In the genomic region with DNA sequence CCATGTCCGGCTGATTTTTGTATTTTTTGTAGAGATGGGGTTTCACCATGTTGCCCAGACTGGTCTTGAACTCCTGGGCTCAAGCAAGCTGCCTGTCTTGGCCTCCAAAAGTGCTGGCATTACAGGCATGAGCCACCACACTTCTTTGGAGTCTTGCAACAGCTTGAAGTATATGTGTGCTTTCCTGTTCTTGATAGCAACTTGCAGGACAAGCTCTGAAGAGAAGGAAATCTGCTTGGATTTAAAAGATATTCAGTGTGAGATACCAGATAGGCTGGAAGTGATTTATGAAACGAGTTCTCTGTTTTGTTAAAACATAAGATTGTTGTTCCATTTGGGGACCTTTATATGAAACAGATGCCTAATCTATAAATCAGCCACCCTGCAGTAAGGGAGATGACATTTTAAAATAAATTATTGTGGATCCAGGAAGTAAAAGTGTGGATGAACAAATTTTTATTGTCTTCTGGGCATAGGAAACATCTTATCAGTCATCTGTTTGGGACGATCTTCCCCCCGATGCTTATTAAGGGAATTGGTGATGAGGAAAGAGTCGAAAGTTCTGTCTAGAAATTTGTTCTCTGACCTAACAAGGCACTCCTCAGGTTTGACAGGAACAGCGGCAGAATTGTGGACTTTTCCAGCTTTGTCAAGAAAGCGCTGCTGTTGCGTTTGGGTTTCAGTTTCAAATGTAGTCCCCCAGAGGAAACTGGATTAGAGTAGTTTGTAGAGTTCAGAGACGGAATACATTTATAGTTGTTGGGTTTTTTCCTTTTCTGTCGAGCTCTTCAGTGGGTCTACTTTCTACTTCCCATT, we compare ENCODE assay signal across 18 cellular contexts. TPM values are rescaled to one million over a fixed set of nuclear protein-coding genes. Genes with fewer than 3 reads are reported as not detected.
DNase-seq lines count a peak whose midpoint lies in the region; ATAC-seq, FAIRE-seq and TF ChIP-seq lines count a peak whose summit lies in the region.
"Had no signal": no experiment of that assay in that cellular context is flagged by ENCODE, and none has a peak within 500 bp of the region (broad histone marks: within the 10 kb centered on the region; RNA-seq: fewer than 3 reads in every experiment).

No MANE protein-coding gene starts in this region.

- peak overlapping the region; percentile 24 for H2AFZ ChIP-seq in hepatocyte
- H2AFZ ChIP-seq in smooth muscle cell (ENCODE audit: low read depth), result peak overlapping the region; percentile 77

- TF ChIP-seq CTCF in hepatocyte (IDR thresholded peaks at IDR 0.05; ENCODE audit: poor library complexity), result no peak
- no peak for TF ChIP-seq CTCF in smooth muscle cell (IDR thresholded peaks at IDR 0.05; ENCODE audit: borderline replicate concordance, insufficient read depth, poor library complexity, severe bottlenecking)

- H4K20me1 ChIP-seq in hepatocyte (ENCODE audit: insufficient read depth, poor library complexity, severe bottlenecking), result no peaks in the 10 kb centered on the region
- H4K20me1 ChIP-seq in smooth muscle cell (ENCODE audit: low read depth), result no peaks in the 10 kb centered on the region

- ATAC-seq in Right ventricle myocardium superior (ENCODE audit: poor library complexity), result no peak
- ATAC-seq: CD8-positive, alpha-beta T cell; Right ventricle myocardium inferior had no signal

- WGBS in hepatocyte (ENCODE audit: low lambda C conversion rate, missing lambda C conversion rate), result 66% methylated on average over 10 of the region's 10 CpGs
- WGBS in smooth muscle cell (ENCODE audit: low lambda C conversion rate), result 63% methylated on average over 10 of the region's 10 CpGs

- H3F3A ChIP-seq in smooth muscle cell (ENCODE audit: low read depth), result peaks cover 6% of the 10 kb centered on the region

- peak; percentile 9 for DNase-seq in GM03348 (ENCODE audit: low spot score)
- DNase-seq in adipocyte (ENCODE audit: low read depth), result peak; percentile 15
- no peak for DNase-seq in hepatocyte (ENCODE audit: low spot score)
- no peak for DNase-seq in smooth muscle cell (lab: John Stamatoyannopoulos, UW; ENCODE audit: unreplicated experiment)
- no peak for DNase-seq in SKM-1 treated with dmso at 0.1 percent for 144 hours (lab: John Stamatoyannopoulos, UW; ENCODE audit: unreplicated experiment)
- DNase-seq in NOMO-1 treated with DMSO at 0.1 percent for 48 hours (lab: John Stamatoyannopoulos, UW; ENCODE audit: unreplicated experiment), result no peak
- no peak for DNase-seq in Right ventricle myocardium superior
- no peak for DNase-seq in GM12892 (ENCODE audit: insufficient read length)
- DNase-seq: ACHN; CD8-positive, alpha-beta T cell; DND-41; GF-D8; H7; NCI-H1105; NCI-H1694 treated with DMSO at 0.1 percent for 48 hours; NCI-H69 had no signal

- FAIRE-seq in GM12892 (lab: Jason Lieb, UNC), result no peak

- no peaks in the 10 kb centered on the region for H3K9me2 ChIP-seq in hepatocyte (replicated peaks; ENCODE audit: insufficient read depth)

- no peaks in the 10 kb centered on the region for H3K36me3 ChIP-seq in adipocyte (ENCODE audit: control insufficient read depth, insufficient read depth, low read length, severe bottlenecking)
- H3K36me3 ChIP-seq in hepatocyte (replicated peaks; ENCODE audit: insufficient read depth, low read depth), result no peaks in the 10 kb centered on the region
- no peaks in the 10 kb centered on the region for H3K36me3 ChIP-seq in smooth muscle cell (ENCODE audit: low read depth)

- H3K4me2 ChIP-seq in hepatocyte, result peak overlapping the region; percentile 47
- H3K4me2 ChIP-seq in smooth muscle cell, result no peak overlapping the region
- H3K4me2 ChIP-seq: KMS-11 had no signal

- TF ChIP-seq POLR2A in GM12892 (IDR thresholded peaks at IDR 0.05; ENCODE audit: low read depth, low read length), result no peak

- H3K4me3 ChIP-seq in adipocyte (ENCODE audit: low read length) (peak overlapping the region; percentile 64), hepatocyte (no peak overlapping the region), smooth muscle cell (no peak overlapping the region)

- H3K27me3 ChIP-seq in adipocyte (replicated peaks; ENCODE audit: control insufficient read depth, insufficient read depth, low read length) (no peaks in the 10 kb centered on the region), hepatocyte (no peaks in the 10 kb centered on the region), smooth muscle cell (ENCODE audit: low read depth) (no peaks in the 10 kb centered on the region)

- H3K9me3 ChIP-seq in adipocyte (ENCODE audit: control insufficient read depth, low read length) (peaks cover 11% of the 10 kb centered on the region), hepatocyte (ENCODE audit: low read depth) (no peaks in the 10 kb centered on the region), smooth muscle cell (replicated peaks; ENCODE audit: low read depth) (no peaks in the 10 kb centered on the region)

- H3K79me2 ChIP-seq in hepatocyte, result no peaks in the 10 kb centered on the region
- H3K79me2 ChIP-seq in smooth muscle cell (ENCODE audit: low read depth), result no peaks in the 10 kb centered on the region

- H3K4me1 ChIP-seq in adipocyte (ENCODE audit: control insufficient read depth, insufficient read depth, low read length) (peaks cover 6% of the 10 kb centered on the region), hepatocyte (ENCODE audit: insufficient read depth) (no peaks in the 10 kb centered on the region), smooth muscle cell (ENCODE audit: low read depth) (no peaks in the 10 kb centered on the region)

- H3K9ac ChIP-seq in adipocyte (ENCODE audit: low read length) (peak overlapping the region; percentile 75), smooth muscle cell (ENCODE audit: low read depth) (no peak overlapping the region)
- H3K9ac ChIP-seq: KMS-11 had no signal

- intact Hi-C loops in Right ventricle myocardium superior (cut with DNase I), result no loop called here

- no peak overlapping the region for H3K27ac ChIP-seq in hepatocyte
- H3K27ac ChIP-seq in smooth muscle cell (ENCODE audit: low read depth), result no peak overlapping the region
- H3K27ac ChIP-seq: KMS-11 had no signal

RNA-seq across cellular contexts. Expression of a gene that starts 53.7 kb away (rescaled TPM):
- total RNA-seq in hepatocyte (43.5 and 47.8 TPM in 2 replicates), smooth muscle cell (18.3 and 23.3 TPM in 2 replicates), Right ventricle myocardium superior (34.1 TPM)
- polyA plus RNA-seq in hepatocyte (25.8 and 26.2 TPM in 2 replicates), smooth muscle cell (9.9 and 11.4 TPM in 2 replicates)
- 0.36 TPM for polyA plus RNA-seq in GM12892 (2012; ENCODE audit: missing spikeins)
- total RNA-seq: CD8-positive, alpha-beta T cell had no signal

Comparison
In these comparisons a context has a peak if more than half of its experiments do, and no peak if none do; other contexts are left out.
1. DNase-seq: peak in GM03348 (single experiment) and adipocyte (single experiment); none in hepatocyte (single experiment), smooth muscle cell (single experiment), SKM-1 treated with dmso at 0.1 percent for 144 hours (single experiment), NOMO-1 treated with DMSO at 0.1 percent for 48 hours (single experiment), Right ventricle myocardium superior (single experiment) and GM12892 (single experiment).